In genomic region chr7:55553087-55553345, GRCh38 we compare ENCODE assay signal across 1 cellular context.
TF ChIP-seq lines count a peak whose summit lies in the region.

No MANE protein-coding gene starts in this region.

TF ChIP-seq in K562, 482 proteins besides CTCF, POLR2A, EP300 and RAD21 (continued from another document):
- TF ChIP-seq MGA (IDR thresholded peaks at IDR 0.05) = no peak
- no peak for TF ChIP-seq ZNF551 (CRISPR knock-in tag; IDR thresholded peaks at IDR 0.05)
- no peak for TF ChIP-seq TCF7 (IDR thresholded peaks at IDR 0.05; ENCODE audit: borderline replicate concordance)
- no peak for TF ChIP-seq MEF2D (tag; conservative IDR thresholded peaks at IDR 0.05; ENCODE audit: low read depth)
